9 cellular contexts compared by ENCODE assay signal in the genomic region with DNA sequence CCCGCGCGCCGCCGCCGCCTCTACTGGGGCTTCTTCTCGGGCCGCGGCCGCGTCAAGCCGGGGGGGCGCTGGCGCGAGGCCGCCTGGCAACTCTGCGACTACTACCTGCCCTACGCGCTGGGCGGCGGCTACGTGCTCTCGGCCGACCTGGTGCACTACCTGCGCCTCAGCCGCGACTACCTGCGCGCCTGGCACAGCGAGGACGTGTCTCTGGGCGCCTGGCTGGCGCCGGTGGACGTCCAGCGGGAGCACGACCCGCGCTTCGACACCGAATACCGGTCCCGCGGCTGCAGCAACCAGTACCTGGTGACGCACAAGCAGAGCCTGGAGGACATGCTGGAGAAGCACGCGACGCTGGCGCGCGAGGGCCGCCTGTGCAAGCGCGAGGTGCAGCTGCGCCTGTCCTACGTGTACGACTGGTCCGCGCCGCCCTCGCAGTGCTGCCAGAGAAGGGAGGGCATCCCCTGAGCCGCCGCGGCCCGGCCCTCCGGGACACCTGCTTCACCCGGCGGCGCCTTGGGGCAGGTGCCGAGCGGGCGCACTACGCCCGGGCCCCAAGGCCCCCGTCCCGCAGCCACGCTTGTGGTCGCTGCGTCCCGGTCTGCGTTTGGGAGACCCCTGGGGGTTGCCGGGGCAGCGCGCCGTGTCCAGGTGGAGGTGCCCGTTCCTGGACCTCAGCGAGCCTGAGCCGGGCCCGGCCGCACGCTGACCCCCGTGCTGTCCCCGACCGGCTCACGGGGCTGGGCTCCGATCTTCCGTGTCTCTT. TPM values are rescaled to one million over a fixed set of nuclear protein-coding genes. Genes with fewer than 3 reads are reported as not detected.
DNase-seq lines count a peak whose midpoint lies in the region; ATAC-seq and TF ChIP-seq lines count a peak whose summit lies in the region.
"Had no signal": no experiment of that assay in that cellular context is flagged by ENCODE, and none has a peak within 500 bp of the region (broad histone marks: within the 10 kb centered on the region; RNA-seq: fewer than 3 reads in every experiment).

No MANE protein-coding gene starts in this region.

- H3K36me3 Mint-ChIP-seq in MCF 10A (ENCODE audit: insufficient read depth, unreplicated experiment) (peaks cover 10% of the 10 kb centered on the region), nephron (ENCODE audit: low read depth) (peaks cover 15% of the 10 kb centered on the region)

- DNase-seq in AG10803 (ENCODE audit: low read depth) (no peak), MCF 10A (ENCODE audit: unreplicated experiment) (no peak), UCSD-AML1 (lab: John Stamatoyannopoulos, UW; ENCODE audit: unreplicated experiment) (no peak), G401 (ENCODE audit: low spot score) (no peak)
- DNase-seq: NCI-H146 had no signal

- H3K4me1 ChIP-seq in HUES48 (ENCODE audit: control insufficient read depth, insufficient read depth, low read length): no peaks in the 10 kb centered on the region

- BruUV-seq in MCF 10A (replicated peaks; lab: Mats Ljungman, UMichigan): no TSS peak

- H3K36me3 ChIP-seq in HUES48 (ENCODE audit: control insufficient read depth, insufficient read depth, low read length): peaks cover 24% of the 10 kb centered on the region

- ATAC-seq in GM21723 (IDR thresholded peaks at IDR 0.05; ENCODE audit: unreplicated experiment) (no peak), GM19324 (IDR thresholded peaks at IDR 0.05; ENCODE audit: low FRiP score, unreplicated experiment) (no peak)

- H3K4me3 Mint-ChIP-seq in MCF 10A (ENCODE audit: unreplicated experiment): peak overlapping the region; percentile 68
- peak overlapping the region; percentile 68 to 86 (median 83) for H3K4me3 Mint-ChIP-seq in nephron

- H3K4me3 ChIP-seq in AG10803 (ENCODE audit: low read length) (peak overlapping the region; percentile 7; the same call in 1 of the 2 replicates), HUES48 (ENCODE audit: low read depth, low read length) (peak overlapping the region; percentile 47; the same call in 1 of the 2 replicates)

- H3K27ac Mint-ChIP-seq in MCF 10A (ENCODE audit: low read depth, unreplicated experiment) (no peak overlapping the region), nephron (peak overlapping the region; percentile 39 to 84 (median 80))

- no peak overlapping the region for H3K9ac ChIP-seq in HUES48 (ENCODE audit: low read depth, low read length)

- CTCF ChIA-PET in MCF 10A (lab: Yijun Ruan, JAX): interaction anchor here (0.8 to 1.1 kb wide), 2 partner anchors 59 to 113 kb away, joined by 3 read pairs; no protein-coding TSS in a partner anchor

- no peaks in the 10 kb centered on the region for H3K9me3 ChIP-seq in HUES48 (ENCODE audit: control insufficient read depth, insufficient read depth, low read length)

- intact Hi-C loops in MCF 10A (cut with micrococcal nuclease): loop anchor here (5.0 kb wide), 1 partner anchor 59 kb away; no protein-coding TSS in a partner anchor

- H3K27ac ChIP-seq in HUES48 (ENCODE audit: low read depth, low read length): no peak overlapping the region

- POLR2A ChIA-PET in MCF 10A (lab: Yijun Ruan, JAX): interaction anchor here (1.1 kb wide), 1 partner anchor 47 kb away, joined by 3 read pairs; the partner anchor contains the start of gene SCNN1D

- no peaks in the 10 kb centered on the region for H3K9me3 Mint-ChIP-seq in MCF 10A (ENCODE audit: unreplicated experiment)
- no peaks in the 10 kb centered on the region for H3K9me3 Mint-ChIP-seq in nephron

- H3K27me3 Mint-ChIP-seq in MCF 10A (ENCODE audit: insufficient read depth, unreplicated experiment) (no peaks in the 10 kb centered on the region), nephron (ENCODE audit: low read depth) (peaks cover 4% of the 10 kb centered on the region)

- in situ Hi-C loops in G401 (cut with HindIII; ENCODE audit: low sequenced_read_pairs): no loop called here

- H3K4me1 Mint-ChIP-seq in MCF 10A (ENCODE audit: insufficient read depth, unreplicated experiment): peaks cover 8% of the 10 kb centered on the region
- peaks cover 33% of the 10 kb centered on the region for H3K4me1 Mint-ChIP-seq in nephron

- no peaks in the 10 kb centered on the region for H3K27me3 ChIP-seq in HUES48 (ENCODE audit: control insufficient read depth, insufficient read depth, low read length)

- TF ChIP-seq CTCF in AG10803 (conservative IDR thresholded peaks at IDR 0.05; ENCODE audit: low read length) (no peak), MCF 10A (IDR thresholded peaks at IDR 0.05; ENCODE audit: unreplicated experiment) (no peak), nephron (IDR thresholded peaks at IDR 0.05; ENCODE audit: unreplicated experiment in 3 of 3) (no peak)

RNA-seq across cellular contexts. Expression of gene B3GALT6, which starts 0.9 kb away (rescaled TPM):
- total RNA-seq in MCF 10A (2022): 24.6 and 31.5 TPM in 2 replicates
- 38.4 and 44.3 TPM in 2 replicates for total RNA-seq in G401 (2014; rRNA removed; shearing (Covaris generic))

RNA-seq across cellular contexts. Expression of gene SDF4, which starts 1.2 kb away (rescaled TPM):
- 122 and 127 TPM in 2 replicates for total RNA-seq in MCF 10A (2022)
- total RNA-seq in G401 (2014; rRNA removed; shearing (Covaris generic)): 92.4 and 99.1 TPM in 2 replicates

RNA-seq across cellular contexts. Expression of gene C1QTNF12, which starts 13.5 kb away (rescaled TPM):
- 1.5 and 3.3 TPM in 2 replicates for total RNA-seq in MCF 10A (2022)
- 5.1 and 13.3 TPM in 2 replicates for total RNA-seq in G401 (2014; rRNA removed; shearing (Covaris generic))

RNA-seq across cellular contexts. Expression of gene TNFRSF4, which starts 19.0 kb away (rescaled TPM):
- total RNA-seq in MCF 10A (2022): not detected in 2 replicates
- total RNA-seq in G401 (2014; rRNA removed; shearing (Covaris generic)): not detected in 2 replicates

RNA-seq across cellular contexts. Expression of gene TNFRSF18, which starts 26.6 kb away (rescaled TPM):
- total RNA-seq in MCF 10A (2022): not detected in 2 replicates
- total RNA-seq in G401 (2014; rRNA removed; shearing (Covaris generic)): 1.2 TPM in 1 of 2 replicates, not detected in the other
